ENCODE assay signal across 8 cellular contexts in the genomic region with DNA sequence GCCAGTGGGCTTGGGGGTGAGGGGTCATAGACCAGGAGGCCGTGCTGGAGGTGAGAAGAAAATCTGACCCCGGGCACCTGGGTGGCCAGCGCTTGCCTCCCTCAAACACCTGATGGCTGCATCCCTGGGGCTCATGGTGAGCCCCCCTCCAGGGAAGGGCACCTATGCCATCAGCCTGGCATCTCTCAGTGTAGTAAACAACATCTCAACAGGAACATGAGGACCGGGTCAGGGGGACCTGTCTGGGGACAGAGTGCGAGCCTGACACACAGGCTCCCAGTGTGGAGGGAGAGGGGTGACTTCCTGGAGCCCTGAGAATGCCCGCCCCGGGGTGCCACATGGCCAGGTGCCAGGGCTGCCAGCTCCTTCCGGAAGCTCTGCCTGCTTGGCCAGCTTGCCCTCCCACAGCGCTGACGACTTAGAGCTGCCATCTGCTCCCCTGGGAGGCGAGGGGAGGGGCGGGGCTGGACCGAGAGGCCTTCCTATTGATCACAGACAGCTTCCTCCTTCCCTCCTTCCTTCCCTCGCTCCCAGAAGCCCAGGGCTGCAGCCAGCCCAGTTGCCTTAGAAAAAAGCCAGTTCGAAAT. TPM values are rescaled to one million over a fixed set of nuclear protein-coding genes. Genes with fewer than 3 reads are reported as not detected.
DNase-seq lines count a peak whose midpoint lies in the region; ATAC-seq and TF ChIP-seq lines count a peak whose summit lies in the region.

No MANE protein-coding gene starts in this region.

- H3K9me3 Mint-ChIP-seq in CD4-positive, CD25-positive, alpha-beta regulatory T cell = peaks cover 0 to 2% (median 0%) of the 10 kb centered on the region in 7 donors

- no peaks in the 10 kb centered on the region for H3K9me3 ChIP-seq in CD4-positive, CD25-positive, alpha-beta regulatory T cell (ENCODE audit: control insufficient read depth in 2 of 2, low read length in 2 of 2)
- no peaks in the 10 kb centered on the region for H3K9me3 ChIP-seq in SU-DHL-6 (ENCODE audit: insufficient read depth, low read length)

- DNase-seq in CD4-positive, CD25-positive, alpha-beta regulatory T cell = peak in 2 of 3 donors; percentile 26 to 70
- DNase-seq in kidney tubule cell (ENCODE audit: low spot score) = peak; percentile 86
- no peak for DNase-seq in activated CD4-positive, alpha-beta T cell treated with anti-CD3 and anti-CD28 coated beads for 4 hours

- no peak overlapping the region for H3K4me2 ChIP-seq in SU-DHL-6 (ENCODE audit: low read depth, low read length, poor library complexity, severe bottlenecking)

- no peaks in the 10 kb centered on the region for H3K27me3 Mint-ChIP-seq in CD4-positive, CD25-positive, alpha-beta regulatory T cell

- peak overlapping the region; percentile 13; the same call in 1 of the 2 replicates for H3K9ac ChIP-seq in SU-DHL-6 (ENCODE audit: low read length)

- no peak; the same call in 1 of the 2 replicates for TF ChIP-seq RAD21 in Ishikawa (IDR thresholded peaks at IDR 0.05; ENCODE audit: low read depth)

- peak overlapping the region in 1 of 3 donors; percentile 67 for H3K27ac Mint-ChIP-seq in CD4-positive, CD25-positive, alpha-beta regulatory T cell

- ATAC-seq in CD4-positive, CD25-positive, alpha-beta regulatory T cell (ENCODE audit: low read depth in 2 of 2) = peak in 1 of 2 donors; percentile 47
- ATAC-seq in HG02763 (IDR thresholded peaks at IDR 0.05; ENCODE audit: unreplicated experiment) (no peak), HG03139 (IDR thresholded peaks at IDR 0.05; ENCODE audit: unreplicated experiment) (no peak), GM21717 (IDR thresholded peaks at IDR 0.05; ENCODE audit: unreplicated experiment) (no peak)

- no peaks in the 10 kb centered on the region for H3K79me2 ChIP-seq in SU-DHL-6 (ENCODE audit: insufficient read depth, low read length)

- peak; percentile 77; the same call in 1 of the 2 replicates for TF ChIP-seq EP300 in Ishikawa (IDR thresholded peaks at IDR 0.05; ENCODE audit: borderline replicate concordance)

- H3K4me1 Mint-ChIP-seq in CD4-positive, CD25-positive, alpha-beta regulatory T cell = peaks cover 0 to 20% (median 0%) of the 10 kb centered on the region in 4 donors

- peaks cover 10% of the 10 kb centered on the region for H3K4me1 ChIP-seq in CD4-positive, CD25-positive, alpha-beta regulatory T cell (ENCODE audit: control insufficient read depth, insufficient read depth, low read length, poor library complexity, severe bottlenecking)

- H4K20me1 ChIP-seq in SU-DHL-6 (ENCODE audit: low read depth, low read length) = no peaks in the 10 kb centered on the region

- no peaks in the 10 kb centered on the region for H3K9me2 ChIP-seq in SU-DHL-6 (replicated peaks; ENCODE audit: insufficient read depth, low read length)

- no peak overlapping the region for H3K4me3 ChIP-seq in CD4-positive, CD25-positive, alpha-beta regulatory T cell (ENCODE audit: low read depth, low read length)
- no peak overlapping the region for H3K4me3 ChIP-seq in SU-DHL-6 (ENCODE audit: insufficient read depth, low read length, poor library complexity, severe bottlenecking)

- H3F3A ChIP-seq in SU-DHL-6 (ENCODE audit: insufficient read depth) = no peaks in the 10 kb centered on the region

- H2AFZ ChIP-seq in SU-DHL-6 (ENCODE audit: low read depth, low read length, severe bottlenecking) = peak overlapping the region; percentile 9

- TF ChIP-seq CTCF in SU-DHL-6 (IDR thresholded peaks at IDR 0.05; ENCODE audit: insufficient read depth, low read length, poor library complexity, severe bottlenecking) = no peak

- no peak overlapping the region for H3K4me3 Mint-ChIP-seq in CD4-positive, CD25-positive, alpha-beta regulatory T cell

- H3K27me3 ChIP-seq in CD4-positive, CD25-positive, alpha-beta regulatory T cell (ENCODE audit: control insufficient read depth, insufficient read depth, low read length) = no peaks in the 10 kb centered on the region
- no peaks in the 10 kb centered on the region for H3K27me3 ChIP-seq in SU-DHL-6 (ENCODE audit: low read length)

- peaks cover 3% of the 10 kb centered on the region for H3K36me3 ChIP-seq in CD4-positive, CD25-positive, alpha-beta regulatory T cell (ENCODE audit: control insufficient read depth, insufficient read depth, low read length)
- H3K36me3 ChIP-seq in SU-DHL-6 (ENCODE audit: low read length) = no peaks in the 10 kb centered on the region

- H3K27ac ChIP-seq in CD4-positive, CD25-positive, alpha-beta regulatory T cell (ENCODE audit: insufficient read depth, low read length, poor library complexity, severe bottlenecking) = no peak overlapping the region
- H3K27ac ChIP-seq in SU-DHL-6 (ENCODE audit: low read depth, low read length) = no peak overlapping the region

- H3K36me3 Mint-ChIP-seq in CD4-positive, CD25-positive, alpha-beta regulatory T cell = peaks cover under 1% of the 10 kb centered on the region

TF ChIP-seq in Ishikawa, 13 proteins besides CTCF, POLR2A, EP300 and RAD21:
- peak; percentile 85 for TF ChIP-seq TCF12 (IDR thresholded peaks at IDR 0.05; ENCODE audit: low read depth)
- TF ChIP-seq EGR1 (IDR thresholded peaks at IDR 0.05) = no peak
- peak; percentile 47; the same call in 1 of the 2 replicates for TF ChIP-seq YY1 (IDR thresholded peaks at IDR 0.05; ENCODE audit: low read depth)
- peak; percentile 43; the same call in 1 of the 2 replicates for TF ChIP-seq TEAD4 (IDR thresholded peaks at IDR 0.05)
- TF ChIP-seq USF1 (IDR thresholded peaks at IDR 0.05) = no peak
- peak; percentile 94 for TF ChIP-seq NFIC (IDR thresholded peaks at IDR 0.05)
- no peak for TF ChIP-seq REST (IDR thresholded peaks at IDR 0.05; ENCODE audit: low read depth)
- no peak for TF ChIP-seq CREB1 (IDR thresholded peaks at IDR 0.05; ENCODE audit: low read depth)
- TF ChIP-seq, protein P1, sequence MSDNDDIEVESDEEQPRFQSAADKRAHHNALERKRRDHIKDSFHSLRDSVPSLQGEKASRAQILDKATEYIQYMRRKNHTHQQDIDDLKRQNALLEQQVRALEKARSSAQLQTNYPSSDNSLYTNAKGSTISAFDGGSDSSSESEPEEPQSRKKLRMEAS (IDR thresholded peaks at IDR 0.05) = no peak
- no peak for TF ChIP-seq TAF1 (IDR thresholded peaks at IDR 0.05; ENCODE audit: low read depth)
- TF ChIP-seq CEBPB (IDR thresholded peaks at IDR 0.05) = no peak
- TF ChIP-seq ZBTB7A (IDR thresholded peaks at IDR 0.05; ENCODE audit: low read depth) = 0 out of 2 replicates have a peak, but pooled peaks have one; percentile 31
- no peak for TF ChIP-seq FOXM1 (IDR thresholded peaks at IDR 0.05; ENCODE audit: borderline replicate concordance, low read depth)

RNA-seq across cellular contexts. Expression of gene STX1A, which starts 12.3 kb away (rescaled TPM):
- total RNA-seq in CD4-positive, CD25-positive, alpha-beta regulatory T cell = 27.3 TPM
- 1 to 10 TPM in 3 of 4 donors, under 1 TPM in 1; 0.80 to 3.1 (median 2.0) TPM for polyA plus RNA-seq in CD4-positive, CD25-positive, alpha-beta regulatory T cell

RNA-seq across cellular contexts. Expression of gene BUD23, which starts 23.7 kb away (rescaled TPM):
- total RNA-seq in CD4-positive, CD25-positive, alpha-beta regulatory T cell = 96.3 TPM
- polyA plus RNA-seq in CD4-positive, CD25-positive, alpha-beta regulatory T cell = 100 to 1,000 TPM; 112 to 127 (median 120) TPM

RNA-seq across cellular contexts. Expression of gene DNAJC30, which starts 23.9 kb away (rescaled TPM):
- total RNA-seq in CD4-positive, CD25-positive, alpha-beta regulatory T cell = 10.0 TPM
- 10 to 100 TPM; 10.8 to 14.4 (median 12.8) TPM for polyA plus RNA-seq in CD4-positive, CD25-positive, alpha-beta regulatory T cell

RNA-seq across cellular contexts. Expression of gene ABHD11, which starts 31.5 kb away (rescaled TPM):
- total RNA-seq in CD4-positive, CD25-positive, alpha-beta regulatory T cell = 19.3 TPM
- 10 to 100 TPM; 14.5 to 17.5 (median 16.3) TPM for polyA plus RNA-seq in CD4-positive, CD25-positive, alpha-beta regulatory T cell

RNA-seq across cellular contexts. Expression of gene VPS37D, which starts 39.5 kb away (rescaled TPM):
- total RNA-seq in CD4-positive, CD25-positive, alpha-beta regulatory T cell = 0.64 TPM
- under 1 TPM in 1 of 4 donors, not detected in 3; 0.29 TPM for polyA plus RNA-seq in CD4-positive, CD25-positive, alpha-beta regulatory T cell

Comparison
In these comparisons a context has a peak if more than half of its experiments do, and no peak if none do; other contexts are left out.
1. DNase-seq: peak in CD4-positive, CD25-positive, alpha-beta regulatory T cell (2 of 3) and kidney tubule cell (single experiment); none in activated CD4-positive, alpha-beta T cell treated with anti-CD3 and anti-CD28 coated beads for 4 hours (0 of 2).